ENCODE assay signal across 26 cellular contexts in genomic region chr11:3845670-3846069, GRCh38.
"Had no signal": no experiment of that assay in that cellular context is flagged by ENCODE, and none has a peak within 500 bp of the region (broad histone marks: within the 10 kb centered on the region; RNA-seq: fewer than 3 reads in every experiment).

No MANE protein-coding gene starts in this region.

- H3K36me3 ChIP-seq: left ventricle myocardium inferior, neural progenitor cell, neutrophil, thyroid gland, transverse colon, upper lobe of left lung had no signal

- H3K27ac ChIP-seq: hepatocyte, left ventricle myocardium inferior, neural progenitor cell, neutrophil, parathyroid adenoma, skin epidermis, thyroid gland, transverse colon, upper lobe of left lung had no signal

- H3K9me3 Mint-ChIP-seq: mesothelial cell of epicardium; naive B cell; natural killer cell; neural progenitor cell; stimulated activated effector memory CD8-positive, alpha-beta T cell treated with anti-CD3 and anti-CD28 coated beads, Interleukin-12 subunit alpha, Interleukin-12 subunit beta, amount 100 ng/mL, for 72 hours; stimulated activated naive CD8-positive, alpha-beta T cell treated with anti-CD3 and anti-CD28 coated beads, Interleukin-15, amount 100 ng/mL, for 72 hours had no signal

- H3K4me1 ChIP-seq: neural progenitor cell had no signal

- H3K4me3 ChIP-seq: hepatocyte, left ventricle myocardium inferior, lung, neural progenitor cell, skin epidermis, thyroid gland, transverse colon, upper lobe of left lung had no signal

- H3K27me3 Mint-ChIP-seq: naive B cell; stimulated activated naive CD8-positive, alpha-beta T cell treated with anti-CD3 and anti-CD28 coated beads, Interleukin-15, amount 100 ng/mL, for 72 hours had no signal

- H3K4me3 Mint-ChIP-seq: mesothelial cell of epicardium; naive B cell; natural killer cell; nephron progenitor cell; stimulated activated effector memory CD8-positive, alpha-beta T cell treated with anti-CD3 and anti-CD28 coated beads, Interleukin-12 subunit alpha, Interleukin-12 subunit beta, amount 100 ng/mL, for 72 hours had no signal

- ATAC-seq: natural killer cell; right cardiac atrium; sciatic nerve; stimulated activated effector memory CD8-positive, alpha-beta T cell treated with anti-CD3 and anti-CD28 coated beads, Interleukin-12 subunit alpha, Interleukin-12 subunit beta, amount 100 ng/mL, for 72 hours; stimulated activated naive CD8-positive, alpha-beta T cell treated with anti-CD3 and anti-CD28 coated beads, Interleukin-15, amount 100 ng/mL, for 72 hours had no signal

- H3K36me3 Mint-ChIP-seq: mesothelial cell of epicardium, naive B cell, natural killer cell, neural progenitor cell had no signal

- H3K27ac Mint-ChIP-seq: mesothelial cell of epicardium; natural killer cell; nephron progenitor cell; progenitor cell of endocrine pancreas; stimulated activated effector memory CD8-positive, alpha-beta T cell treated with anti-CD3 and anti-CD28 coated beads, Interleukin-12 subunit alpha, Interleukin-12 subunit beta, amount 100 ng/mL, for 72 hours had no signal

- H3K9ac ChIP-seq: neural progenitor cell, parathyroid adenoma had no signal

- H3K27me3 ChIP-seq: hepatocyte, neural progenitor cell, neutrophil, thyroid gland, transverse colon, upper lobe of left lung had no signal

- H2AFZ ChIP-seq: hepatocyte, neural progenitor cell, parathyroid adenoma had no signal

- DNase-seq: islet precursor cell; left ventricle myocardium inferior; mesendoderm; naive B cell; natural killer cell; nephron progenitor cell; occipital lobe; retina; right cardiac atrium; stimulated activated CD4-positive, alpha-beta T cell treated with anti-CD3 and anti-CD28 coated beads, Interleukin-4, amount 100 ng/mL, for 24 hours; stimulated activated naive CD4-positive, alpha-beta T cell treated with Interleukin-2 at 50 U/mL for 16 hours; stimulated activated naive CD8-positive, alpha-beta T cell treated with anti-CD3 and anti-CD28 coated beads, Interleukin-15, amount 100 ng/mL, for 72 hours; substantia nigra; thyroid gland; transverse colon; upper lobe of left lung had no signal

- H3K9me3 ChIP-seq: left ventricle myocardium inferior, neutrophil, thyroid gland, transverse colon, upper lobe of left lung had no signal

- H3K4me2 ChIP-seq: hepatocyte, neural progenitor cell had no signal

- H3K4me1 Mint-ChIP-seq: mesothelial cell of epicardium had no signal

- H3K79me2 ChIP-seq: hepatocyte, parathyroid adenoma had no signal
